ENCODE assay signal across 8 cellular contexts in the genomic region with DNA sequence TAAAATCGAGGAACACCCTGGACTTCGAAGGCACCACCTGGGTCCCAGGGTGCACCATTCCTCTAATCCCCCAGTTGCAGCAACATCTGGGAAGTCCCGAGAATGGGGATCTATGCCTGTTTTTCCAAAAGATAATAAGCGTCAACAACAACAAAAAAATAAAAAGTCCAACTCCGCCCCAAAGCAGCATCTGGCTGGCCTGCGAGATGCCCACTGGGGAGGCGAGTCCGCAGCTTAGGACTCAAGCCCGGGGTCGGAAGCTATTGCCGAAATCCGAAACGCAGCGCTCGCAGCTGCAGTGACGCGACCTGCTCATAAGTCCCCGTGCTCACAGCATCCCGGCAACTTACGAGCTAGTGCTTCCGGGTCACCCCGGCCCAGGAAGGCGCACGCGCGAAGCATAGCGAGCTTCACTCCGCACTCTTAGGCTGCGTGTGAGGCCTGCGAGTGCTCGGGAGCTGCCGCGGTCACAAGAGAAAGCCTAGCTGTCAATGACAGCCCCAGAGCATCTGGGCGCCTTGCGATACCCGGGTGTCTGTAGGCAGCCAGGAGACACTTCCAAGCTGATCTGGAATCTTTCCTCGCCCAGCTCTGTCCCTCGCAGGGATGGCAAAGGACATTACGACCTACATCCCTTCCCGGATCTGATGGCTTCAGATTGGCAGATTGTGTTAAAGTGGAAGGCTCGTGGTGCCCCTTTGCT. TPM values are rescaled to one million over a fixed set of nuclear protein-coding genes. Genes with fewer than 3 reads are reported as not detected.
DNase-seq lines count a peak whose midpoint lies in the region; ATAC-seq and TF ChIP-seq lines count a peak whose summit lies in the region.

No MANE protein-coding gene starts in this region.

- H3K9me3 ChIP-seq in Loucy (ENCODE audit: insufficient read depth, low read depth, low read length): no peaks in the 10 kb centered on the region

- DNase-seq in ELR (ENCODE audit: low read depth) (peak; percentile 97), H7 (peak; percentile 93), fibroblast of the aortic adventitia (ENCODE audit: low read depth) (peak; percentile 96)
- DNase-seq in activated effector memory CD4-positive, alpha-beta T cell treated with anti-CD3 and anti-CD28 coated beads, Interleukin-2, amount 50 U/mL, for 16 hours: peak; percentile 98
- DNase-seq in stimulated activated naive CD8-positive, alpha-beta T cell treated with anti-CD3 and anti-CD28 coated beads, Interleukin-15, Interleukin-2, amounts not matched to agents 100 U/mL and 50 U/mL, for 24 hours: peak; percentile 93

- peak overlapping the region; percentile 96 to 99 (median 99) for H3K27ac Mint-ChIP-seq in nephron

- H3K27me3 Mint-ChIP-seq in nephron (ENCODE audit: low read depth): no peaks in the 10 kb centered on the region

- H3F3A ChIP-seq in Loucy (ENCODE audit: low read depth): no peaks in the 10 kb centered on the region

- peak overlapping the region; percentile 96 for H3K9ac ChIP-seq in Loucy (ENCODE audit: low read depth, low read length, poor library complexity, severe bottlenecking)

- peaks cover 6% of the 10 kb centered on the region; the same call in 1 of the 2 replicates for H3K79me2 ChIP-seq in Loucy (ENCODE audit: insufficient read depth, low read length)

- TF ChIP-seq POLR2A in Raji (IDR thresholded peaks at IDR 0.05; ENCODE audit: insufficient read depth, low read depth, low read length): peak; percentile 100

- H3K36me3 ChIP-seq in H7 (replicated peaks; ENCODE audit: control insufficient read depth, insufficient read depth, low read length) (no peaks in the 10 kb centered on the region), Loucy (ENCODE audit: insufficient read depth, low read length) (no peaks in the 10 kb centered on the region)

- no peaks in the 10 kb centered on the region for H3K9me3 Mint-ChIP-seq in nephron

- peaks cover 5% of the 10 kb centered on the region for H3K36me3 Mint-ChIP-seq in nephron (ENCODE audit: low read depth)

- H3K27me3 ChIP-seq in H7 (ENCODE audit: control insufficient read depth, insufficient read depth, low read length) (no peaks in the 10 kb centered on the region), Loucy (ENCODE audit: insufficient read depth, low read length, poor library complexity, severe bottlenecking) (no peaks in the 10 kb centered on the region)

- H3K4me1 ChIP-seq in Loucy (ENCODE audit: insufficient read depth, low read length, poor library complexity, severe bottlenecking): peaks cover 3% of the 10 kb centered on the region

- peak overlapping the region; percentile 83 for H3K4me2 ChIP-seq in Loucy (ENCODE audit: low read depth, low read length, poor library complexity, severe bottlenecking)

- H3K4me3 ChIP-seq in H7 (ENCODE audit: insufficient read depth, low read depth, low read length) (peak overlapping the region; percentile 73), Loucy (ENCODE audit: low read length, poor library complexity, severe bottlenecking) (peak overlapping the region; percentile 88), fibroblast of the aortic adventitia (ENCODE audit: low read depth, low read length) (peak overlapping the region; percentile 93)

- H2AFZ ChIP-seq in Loucy (ENCODE audit: low read length): peak overlapping the region; percentile 91

- no peak for TF ChIP-seq CTCF in Loucy (conservative IDR thresholded peaks at IDR 0.05; ENCODE audit: low read length)
- no peak for TF ChIP-seq CTCF in fibroblast of the aortic adventitia (IDR thresholded peaks at IDR 0.05; ENCODE audit: insufficient read depth, low read length)
- TF ChIP-seq CTCF in nephron (IDR thresholded peaks at IDR 0.05; ENCODE audit: unreplicated experiment in 3 of 3): no peak

- H3K9me2 ChIP-seq in Loucy (replicated peaks; ENCODE audit: low read depth, low read length): no peaks in the 10 kb centered on the region

- H3K4me1 Mint-ChIP-seq in nephron: peaks cover 6% of the 10 kb centered on the region

- no peaks in the 10 kb centered on the region for H4K20me1 ChIP-seq in Loucy (ENCODE audit: insufficient read depth, low read length, poor library complexity, severe bottlenecking)

- H3K4me3 Mint-ChIP-seq in nephron: peak overlapping the region; percentile 89 to 95 (median 94)

- peak; percentile 100 for ATAC-seq in stimulated activated naive CD8-positive, alpha-beta T cell treated with anti-CD3 and anti-CD28 coated beads, Interleukin-15, Interleukin-2, amounts not matched to agents 100 U/mL and 50 U/mL, for 24 hours

RNA-seq across cellular contexts. Expression of a gene that starts 9.9 kb away (rescaled TPM):
- total RNA-seq in H7 (2014; rRNA removed; shearing (Covaris generic)): 22.0 and 26.5 TPM in 2 replicates
- total RNA-seq in fibroblast of the aortic adventitia (ENCODE audit: low replicate concordance): 25.9 and 35.2 TPM in 2 replicates

RNA-seq across cellular contexts. Expression of a gene that starts 16.6 kb away (rescaled TPM):
- 5.1 and 8.2 TPM in 2 replicates for total RNA-seq in H7 (2014; rRNA removed; shearing (Covaris generic))
- 33.9 and 49.3 TPM in 2 replicates for total RNA-seq in fibroblast of the aortic adventitia (ENCODE audit: low replicate concordance)

RNA-seq across cellular contexts. Expression of a gene that starts 21.9 kb away (rescaled TPM):
- 15.1 and 21.9 TPM in 2 replicates for total RNA-seq in H7 (2014; rRNA removed; shearing (Covaris generic))
- 47.9 and 50.9 TPM in 2 replicates for total RNA-seq in fibroblast of the aortic adventitia (ENCODE audit: low replicate concordance)

Comparison
In these comparisons a context has a peak if more than half of its experiments do, and no peak if none do; other contexts are left out.
1. Peak in every context shown above with its lines: DNase-seq, ATAC-seq and H3K4me3 ChIP-seq.